Comparison of ENCODE assay signal across 27 cellular contexts in genomic region chr20:35681953-35682352, GRCh38.
"Had no signal": no experiment of that assay in that cellular context is flagged by ENCODE, and none has a peak within 500 bp of the region (broad histone marks: within the 10 kb centered on the region; RNA-seq: fewer than 3 reads in every experiment).

No MANE protein-coding gene starts in this region.

- H3K27ac Mint-ChIP-seq: activated CD4-positive, alpha-beta memory T cell treated with anti-CD3 and anti-CD28 coated beads for 36 hours; activated CD4-positive, alpha-beta T cell treated with anti-CD3 and anti-CD28 coated beads for 36 hours; activated CD4-positive, alpha-beta T cell treated with anti-CD3 and anti-CD28 coated beads, Interleukin-2, amount 10 ng/mL, durations not matched to agents 24 days and 14 days; activated CD8-positive, alpha-beta memory T cell treated with anti-CD3 and anti-CD28 coated beads, Interleukin-2, amount 10 ng/mL, durations not matched to agents 7 days and 5 days; activated CD8-positive, alpha-beta T cell treated with anti-CD3 and anti-CD28 coated beads, Interleukin-2, amount 10 ng/mL, durations not matched to agents 7 days and 5 days; activated naive CD8-positive, alpha-beta T cell; effector memory CD8-positive, alpha-beta T cell had no signal

- H3K4me3 Mint-ChIP-seq: activated CD4-positive, alpha-beta memory T cell treated with anti-CD3 and anti-CD28 coated beads for 36 hours; activated CD4-positive, alpha-beta T cell treated with anti-CD3 and anti-CD28 coated beads for 36 hours; activated CD4-positive, alpha-beta T cell treated with anti-CD3 and anti-CD28 coated beads, Interleukin-2, amount 10 ng/mL, durations not matched to agents 24 days and 14 days; activated CD8-positive, alpha-beta memory T cell treated with anti-CD3 and anti-CD28 coated beads, Interleukin-2, amount 10 ng/mL, durations not matched to agents 7 days and 5 days; activated CD8-positive, alpha-beta T cell treated with anti-CD3 and anti-CD28 coated beads, Interleukin-2, amount 10 ng/mL, durations not matched to agents 7 days and 5 days; activated naive CD8-positive, alpha-beta T cell; activated T-helper 17 cell treated with anti-CD3 and anti-CD28 coated beads, Interleukin-2, amount 50 U/mL, for 72 hours; central memory CD8-positive, alpha-beta T cell; dendritic cell treated with granulocyte-macrophage colony-stimulating factor and Interleukin-4, amounts not matched to agents 40 ng/mL and 50 ng/mL, for 4 days; effector memory CD8-positive, alpha-beta T cell had no signal

- H3K36me3 Mint-ChIP-seq: activated naive CD8-positive, alpha-beta T cell had no signal

- H3K4me1 ChIP-seq: esophagus muscularis mucosa, gastroesophageal sphincter had no signal

- H3K4me3 ChIP-seq: coronary artery, esophagus muscularis mucosa, gastroesophageal sphincter had no signal

- H3K27me3 ChIP-seq: brain microvascular endothelial cell, esophagus muscularis mucosa, gastroesophageal sphincter had no signal

- DNase-seq: activated CD4-positive, alpha-beta memory T cell treated with anti-CD3 and anti-CD28 coated beads for 36 hours; activated CD4-positive, alpha-beta T cell treated with anti-CD3 and anti-CD28 coated beads for 36 hours; activated CD4-positive, alpha-beta T cell treated with anti-CD3 and anti-CD28 coated beads, Interleukin-2, amount 10 ng/mL, durations not matched to agents 24 days and 14 days; activated CD4-positive, CD25-positive, alpha-beta regulatory T cell; activated CD8-positive, alpha-beta memory T cell treated with anti-CD3 and anti-CD28 coated beads, Interleukin-2, amount 10 ng/mL, durations not matched to agents 7 days and 5 days; activated CD8-positive, alpha-beta memory T cell treated with anti-CD3 and anti-CD28 coated beads, Interleukin-2, amount 50 U/mL, for 4 hours; activated CD8-positive, alpha-beta T cell treated with anti-CD3 and anti-CD28 coated beads, Interleukin-2, amount 10 ng/mL, durations not matched to agents 7 days and 5 days; activated effector memory CD4-positive, alpha-beta T cell treated with Interleukin-2 at 50 U/mL for 16 hours; activated gamma-delta T cell treated with Interleukin-2 at 50 U/mL for 16 hours; activated naive CD4-positive, alpha-beta T cell treated with anti-CD3 and anti-CD28 coated beads, Interleukin-2, amount 50 U/mL, for 16 hours; activated naive CD4-positive, alpha-beta T cell treated with Interleukin-2 at 50 U/mL for 16 hours; activated T-cell treated with anti-CD3 and anti-CD28 coated beads, Interleukin-2, amount 50 U/mL, for 1 hour; amniotic stem cell; anterior cingulate cortex; brain microvascular endothelial cell; effector CD4-positive, alpha-beta T cell; effector memory CD8-positive, alpha-beta T cell; erythroblast; foreskin melanocyte; T-helper 2 cell had no signal

- H3K9me3 Mint-ChIP-seq: activated CD4-positive, alpha-beta memory T cell treated with anti-CD3 and anti-CD28 coated beads for 36 hours; activated CD4-positive, alpha-beta T cell treated with anti-CD3 and anti-CD28 coated beads, Interleukin-2, amount 10 ng/mL, durations not matched to agents 24 days and 14 days; activated T-helper 17 cell treated with anti-CD3 and anti-CD28 coated beads, Interleukin-2, amount 50 U/mL, for 72 hours; central memory CD8-positive, alpha-beta T cell; effector memory CD8-positive, alpha-beta T cell had no signal

- ATAC-seq: activated CD4-positive, alpha-beta T cell treated with anti-CD3 and anti-CD28 coated beads for 36 hours; activated CD8-positive, alpha-beta memory T cell treated with anti-CD3 and anti-CD28 coated beads, Interleukin-2, amount 10 ng/mL, durations not matched to agents 7 days and 5 days; activated CD8-positive, alpha-beta T cell treated with anti-CD3 and anti-CD28 coated beads, Interleukin-2, amount 10 ng/mL, durations not matched to agents 7 days and 5 days; activated T-helper 17 cell treated with anti-CD3 and anti-CD28 coated beads, Interleukin-2, amount 50 U/mL, for 72 hours; effector memory CD8-positive, alpha-beta T cell; gastroesophageal sphincter had no signal

- H3K4me1 Mint-ChIP-seq: activated CD4-positive, alpha-beta T cell treated with anti-CD3 and anti-CD28 coated beads for 36 hours; activated CD8-positive, alpha-beta memory T cell treated with anti-CD3 and anti-CD28 coated beads, Interleukin-2, amount 10 ng/mL, durations not matched to agents 7 days and 5 days; activated T-helper 17 cell treated with anti-CD3 and anti-CD28 coated beads, Interleukin-2, amount 50 U/mL, for 72 hours; central memory CD8-positive, alpha-beta T cell had no signal

- H3K9me3 ChIP-seq: esophagus muscularis mucosa, gastroesophageal sphincter had no signal

- H3K27ac ChIP-seq: brain microvascular endothelial cell, coronary artery, esophagus muscularis mucosa, gastroesophageal sphincter had no signal

- H3K27me3 Mint-ChIP-seq: activated CD4-positive, alpha-beta memory T cell treated with anti-CD3 and anti-CD28 coated beads for 36 hours; activated CD4-positive, alpha-beta T cell treated with anti-CD3 and anti-CD28 coated beads for 36 hours; activated CD4-positive, alpha-beta T cell treated with anti-CD3 and anti-CD28 coated beads, Interleukin-2, amount 10 ng/mL, durations not matched to agents 24 days and 14 days; activated CD8-positive, alpha-beta memory T cell treated with anti-CD3 and anti-CD28 coated beads, Interleukin-2, amount 10 ng/mL, durations not matched to agents 7 days and 5 days; activated naive CD8-positive, alpha-beta T cell; activated T-helper 17 cell treated with anti-CD3 and anti-CD28 coated beads, Interleukin-2, amount 50 U/mL, for 72 hours; central memory CD8-positive, alpha-beta T cell; dendritic cell treated with granulocyte-macrophage colony-stimulating factor and Interleukin-4, amounts not matched to agents 40 ng/mL and 50 ng/mL, for 4 days; effector memory CD8-positive, alpha-beta T cell had no signal
